In genomic region chr6:14606353-14606752, GRCh38 we compare ENCODE assay signal across 21 cellular contexts.
A peak's percentile ranks its signal among the peaks of the same experiment; 100 is the strongest.
DNase-seq lines count a peak whose midpoint lies in the region; ATAC-seq, FAIRE-seq and TF ChIP-seq lines count a peak whose summit lies in the region.
"Had no signal": no experiment of that assay in that cellular context is flagged by ENCODE, and none has a peak within 500 bp of the region (broad histone marks: within the 10 kb centered on the region; RNA-seq: fewer than 3 reads in every experiment).

No MANE protein-coding gene starts in this region.

- H4K8ac ChIP-seq in mesendoderm (ENCODE audit: low read depth, low read length) = no peak overlapping the region

- no peak overlapping the region for H2AK5ac ChIP-seq in mesendoderm (ENCODE audit: low read length)

- H3K27ac ChIP-seq in mesendoderm (ENCODE audit: low read depth, low read length) (no peak overlapping the region), coronary artery (no peak overlapping the region)
- H3K27ac ChIP-seq: 22Rv1, BLaER1, C4-2B had no signal

- H3K27me3 ChIP-seq in bronchial epithelial cell (ENCODE audit: control insufficient read depth, insufficient read depth, low read length) = no peaks in the 10 kb centered on the region
- no peaks in the 10 kb centered on the region for H3K27me3 ChIP-seq in mesendoderm (ENCODE audit: insufficient read depth, low read length, poor library complexity)
- H3K27me3 ChIP-seq: BLaER1 had no signal

- no peaks in the 10 kb centered on the region for H3K36me3 Mint-ChIP-seq in activated T-cell treated with anti-CD3 and anti-CD28 coated beads, Interleukin-2, amount 50 U/mL, for 4 hours (ENCODE audit: insufficient read depth)
- H3K36me3 Mint-ChIP-seq: CD4-positive, CD25-positive, alpha-beta regulatory T cell; CD8-positive, alpha-beta T cell had no signal

- no peak overlapping the region for H3K23ac ChIP-seq in mesendoderm (ENCODE audit: low read length)

- H3K18ac ChIP-seq in mesendoderm (ENCODE audit: low read length) = peak overlapping the region; percentile 22

- H2BK5ac ChIP-seq in mesendoderm (ENCODE audit: low read length) = no peak overlapping the region

- peak; percentile 14 for DNase-seq in NCI-H2171 treated with DMSO at 0.1 percent for 48 hours (lab: John Stamatoyannopoulos, UW)
- no peak for DNase-seq in NCI-H2171 (lab: John Stamatoyannopoulos, UW)
- DNase-seq in bronchial epithelial cell (ENCODE audit: low read depth) = no peak
- DNase-seq in mesendoderm = no peak
- no peak for DNase-seq in activated T-cell treated with anti-CD3 and anti-CD28 coated beads, Interleukin-2, amount 50 U/mL, for 4 hours
- DNase-seq in coronary artery (ENCODE audit: low spot score) = no peak
- DNase-seq: Caco-2; CD4-positive, CD25-positive, alpha-beta regulatory T cell; CD8-positive, alpha-beta T cell; DMS153; DND-41; H7; HCEC 1CT had no signal

- H2BK15ac ChIP-seq in mesendoderm (replicated peaks; ENCODE audit: low read depth) = no peak overlapping the region

- no peaks in the 10 kb centered on the region for H3K27me3 Mint-ChIP-seq in activated T-cell treated with anti-CD3 and anti-CD28 coated beads, Interleukin-2, amount 50 U/mL, for 4 hours (ENCODE audit: low read depth)

- no peak overlapping the region for H4K5ac ChIP-seq in mesendoderm (ENCODE audit: low read length)

- H3K4me3 Mint-ChIP-seq in activated T-cell treated with anti-CD3 and anti-CD28 coated beads, Interleukin-2, amount 50 U/mL, for 4 hours = no peak overlapping the region
- H3K4me3 Mint-ChIP-seq: B cell; CD4-positive, CD25-positive, alpha-beta regulatory T cell; CD8-positive, alpha-beta T cell had no signal

- no peak overlapping the region for H2BK120ac ChIP-seq in mesendoderm (ENCODE audit: low read depth, low read length)

- H3K4me2 ChIP-seq in mesendoderm (ENCODE audit: low read length) = no peak overlapping the region
- H3K4me2 ChIP-seq: BLaER1 had no signal

- H3K4me3 ChIP-seq in bronchial epithelial cell (ENCODE audit: low read depth, low read length) = no peak overlapping the region
- no peak overlapping the region for H3K4me3 ChIP-seq in mesendoderm (ENCODE audit: low read length)
- no peak overlapping the region for H3K4me3 ChIP-seq in coronary artery
- H3K4me3 ChIP-seq: BLaER1 had no signal

- no peaks in the 10 kb centered on the region for H3K4me1 Mint-ChIP-seq in activated T-cell treated with anti-CD3 and anti-CD28 coated beads, Interleukin-2, amount 50 U/mL, for 4 hours (ENCODE audit: low read depth)
- H3K4me1 Mint-ChIP-seq: CD4-positive, CD25-positive, alpha-beta regulatory T cell had no signal

- H3K9me3 Mint-ChIP-seq in activated T-cell treated with anti-CD3 and anti-CD28 coated beads, Interleukin-2, amount 50 U/mL, for 4 hours = no peaks in the 10 kb centered on the region
- H3K9me3 Mint-ChIP-seq: CD4-positive, CD25-positive, alpha-beta regulatory T cell; CD8-positive, alpha-beta T cell had no signal

- no peaks in the 10 kb centered on the region for H3K79me2 ChIP-seq in mesendoderm (ENCODE audit: control insufficient read depth, insufficient read depth, low read length)

- no CpG with 5 or more reads among the region's 5 CpGs for WGBS in mesendoderm (ENCODE audit: extremely low coverage, insufficient coverage, low lambda C conversion rate)

- no peak for TF ChIP-seq CTCF in bronchial epithelial cell (IDR thresholded peaks at IDR 0.05; ENCODE audit: insufficient read depth, low read length, severe bottlenecking)
- TF ChIP-seq CTCF in coronary artery (IDR thresholded peaks at IDR 0.05) = no peak

- H3K4ac ChIP-seq in mesendoderm (ENCODE audit: low read depth, low read length) = no peak overlapping the region

- no peaks in the 10 kb centered on the region for H3K36me3 ChIP-seq in bronchial epithelial cell (ENCODE audit: control insufficient read depth, insufficient read depth, low read length)
- H3K36me3 ChIP-seq in mesendoderm (ENCODE audit: control insufficient read depth, insufficient read depth, low read length) = no peaks in the 10 kb centered on the region
- H3K36me3 ChIP-seq: BLaER1 had no signal

- H3K4me1 ChIP-seq in mesendoderm (ENCODE audit: control insufficient read depth, low read depth, low read length) = no peaks in the 10 kb centered on the region
- H3K4me1 ChIP-seq: BLaER1, Caco-2 had no signal

- H3K79me1 ChIP-seq in mesendoderm (ENCODE audit: low read length) = no peaks in the 10 kb centered on the region

- ATAC-seq in activated T-cell treated with anti-CD3 and anti-CD28 coated beads, Interleukin-2, amount 50 U/mL, for 4 hours = no peak
- ATAC-seq: CD8-positive, alpha-beta T cell had no signal

- H3K9ac ChIP-seq in mesendoderm (ENCODE audit: low read length) = no peak overlapping the region
- H3K9ac ChIP-seq: BLaER1 had no signal

- no peak overlapping the region for H3K56ac ChIP-seq in mesendoderm (ENCODE audit: low read length)

- peak; percentile 79 for FAIRE-seq in bronchial epithelial cell (lab: Jason Lieb, UNC)
- FAIRE-seq: A204.1, G401.6, GM12892, H1 had no signal
